18 cellular contexts compared by ENCODE assay signal in genomic region chr14:37375566-37375965, GRCh38.
DNase-seq lines count a peak whose midpoint lies in the region; TF ChIP-seq lines count a peak whose summit lies in the region.
"Had no signal": no experiment of that assay in that cellular context is flagged by ENCODE, and none has a peak within 500 bp of the region (broad histone marks: within the 10 kb centered on the region; RNA-seq: fewer than 3 reads in every experiment).

No MANE protein-coding gene starts in this region.

- no peaks in the 10 kb centered on the region for H3K79me1 ChIP-seq in trophoblast cell (ENCODE audit: low read length)

- H3K9me3 Mint-ChIP-seq in Caco-2 (ENCODE audit: unreplicated experiment) (peaks cover 14% of the 10 kb centered on the region), chondrocyte (ENCODE audit: low read depth) (peaks cover 7% of the 10 kb centered on the region), nephron progenitor cell (no peaks in the 10 kb centered on the region)

- H3K14ac ChIP-seq in trophoblast cell (ENCODE audit: low read length): no peak overlapping the region

- no peaks in the 10 kb centered on the region for H3K79me2 ChIP-seq in trophoblast cell (ENCODE audit: control insufficient read depth, insufficient read depth, low read length, poor library complexity)

- BruUV-seq in Caco-2 (replicated peaks; lab: Mats Ljungman, UMichigan): no TSS peak

- H3K23ac ChIP-seq in trophoblast cell (ENCODE audit: low read length): no peak overlapping the region

- no peak overlapping the region for H2AK5ac ChIP-seq in trophoblast cell (ENCODE audit: low read length)

- no peak overlapping the region for H2AFZ ChIP-seq in trophoblast cell (ENCODE audit: insufficient read depth, low read length, poor library complexity)

- H3K27me3 ChIP-seq in Caco-2 (replicated peaks; ENCODE audit: control insufficient read depth, insufficient read depth, low read length) (no peaks in the 10 kb centered on the region), trophoblast cell (ENCODE audit: insufficient read depth, low read length) (no peaks in the 10 kb centered on the region)
- H3K27me3 ChIP-seq: BE2C, BLaER1 had no signal

- CTCF ChIA-PET in Caco-2 (lab: Charles Lee): no interaction called here

- no peak for DNase-seq in Caco-2
- DNase-seq in chondrocyte (ENCODE audit: low spot score): no peak
- DNase-seq in nephron progenitor cell: no peak
- DNase-seq in posterior vena cava (ENCODE audit: low spot score): no peak
- DNase-seq in trophoblast cell: no peak
- DNase-seq: 8988T; ACHN; BE2C; C1 segment of cervical spinal cord; Calu3; CD4-positive, alpha-beta memory T cell; CD4-positive, CD25-positive, alpha-beta regulatory T cell; CD8-positive, alpha-beta memory T cell; COR-L47; DMS79 treated with DMSO at 0.1 percent for 48 hours; GF-D8 had no signal

- no peak overlapping the region for H3K18ac ChIP-seq in trophoblast cell (ENCODE audit: low read length)

- no peak overlapping the region for H4K12ac ChIP-seq in trophoblast cell (ENCODE audit: low read depth, low read length)

- no peak overlapping the region for H4K91ac ChIP-seq in trophoblast cell (ENCODE audit: low read depth, low read length)

- H3K36me3 Mint-ChIP-seq in Caco-2 (ENCODE audit: insufficient read depth, unreplicated experiment) (no peaks in the 10 kb centered on the region), chondrocyte (ENCODE audit: low read depth) (peaks cover 3% of the 10 kb centered on the region), nephron progenitor cell (ENCODE audit: low read depth) (peaks cover 12% of the 10 kb centered on the region)
- H3K36me3 Mint-ChIP-seq: CD14-positive monocyte; CD4-positive, alpha-beta memory T cell; CD4-positive, CD25-positive, alpha-beta regulatory T cell; CD8-positive, alpha-beta memory T cell had no signal

- H3K4me1 Mint-ChIP-seq in Caco-2 (ENCODE audit: low read depth, unreplicated experiment) (peaks cover 5% of the 10 kb centered on the region), chondrocyte (ENCODE audit: low read depth) (no peaks in the 10 kb centered on the region), nephron progenitor cell (no peaks in the 10 kb centered on the region)
- H3K4me1 Mint-ChIP-seq: CD14-positive monocyte; CD4-positive, alpha-beta memory T cell; CD4-positive, CD25-positive, alpha-beta regulatory T cell; CD8-positive, alpha-beta memory T cell had no signal

- no peak overlapping the region for H3K27ac ChIP-seq in trophoblast cell (ENCODE audit: low read depth, low read length)
- H3K27ac ChIP-seq: BLaER1 had no signal

- no peak overlapping the region for H3K9ac ChIP-seq in trophoblast cell (ENCODE audit: low read length)
- H3K9ac ChIP-seq: BLaER1 had no signal

- intact Hi-C loops in Caco-2 (cut with micrococcal nuclease; ENCODE audit: unreplicated experiment): no loop called here
- intact Hi-C loops in posterior vena cava (cut with DNase I): no loop called here

- H3K4me1 ChIP-seq in Caco-2 (no peaks in the 10 kb centered on the region), trophoblast cell (ENCODE audit: control insufficient read depth in 1 of 2, insufficient read depth in 2 of 2, low read length in 2 of 2) (no peaks in the 10 kb centered on the region)
- H3K4me1 ChIP-seq: BE2C, BLaER1 had no signal

- H3K4me2 ChIP-seq in trophoblast cell (ENCODE audit: low read length): no peak overlapping the region
- H3K4me2 ChIP-seq: BLaER1 had no signal

- H3K27ac Mint-ChIP-seq in Caco-2 (ENCODE audit: unreplicated experiment): peak overlapping the region; percentile 1
- H3K27ac Mint-ChIP-seq in chondrocyte (ENCODE audit: unreplicated experiment): peak overlapping the region; percentile 70
- peak overlapping the region; percentile 3 for H3K27ac Mint-ChIP-seq in nephron progenitor cell
- H3K27ac Mint-ChIP-seq: CD14-positive monocyte; CD4-positive, alpha-beta memory T cell; CD4-positive, CD25-positive, alpha-beta regulatory T cell; CD8-positive, alpha-beta memory T cell had no signal

- no peaks in the 10 kb centered on the region; the same call in 1 of the 2 replicates for H3K9me3 ChIP-seq in Caco-2
- no peaks in the 10 kb centered on the region for H3K9me3 ChIP-seq in trophoblast cell (ENCODE audit: insufficient read depth, low read depth, low read length)
- H3K9me3 ChIP-seq: BE2C, BLaER1 had no signal

- no peaks in the 10 kb centered on the region for H3K27me3 Mint-ChIP-seq in Caco-2 (ENCODE audit: insufficient read depth, unreplicated experiment)
- H3K27me3 Mint-ChIP-seq in chondrocyte (ENCODE audit: low read depth): no peaks in the 10 kb centered on the region
- peaks cover 2% of the 10 kb centered on the region for H3K27me3 Mint-ChIP-seq in nephron progenitor cell (ENCODE audit: low read depth, poor library complexity)
- H3K27me3 Mint-ChIP-seq: CD4-positive, alpha-beta memory T cell; CD4-positive, CD25-positive, alpha-beta regulatory T cell; CD8-positive, alpha-beta memory T cell had no signal

- no peak overlapping the region for H2BK12ac ChIP-seq in trophoblast cell (ENCODE audit: low read length)

- H3K4me3 ChIP-seq in Caco-2 (ENCODE audit: low read depth, low read length) (no peak overlapping the region), trophoblast cell (ENCODE audit: low read depth, low read length) (no peak overlapping the region)
- H3K4me3 ChIP-seq: BLaER1 had no signal

- POLR2A ChIA-PET in Caco-2 (lab: Charles Lee): no interaction called here

- TF ChIP-seq CTCF in Caco-2 (IDR thresholded peaks at IDR 0.05; ENCODE audit: insufficient read depth in 1 of 2, low read depth in 1 of 2, low read length in 1 of 2, severe bottlenecking in 1 of 2, unreplicated experiment in 1 of 2): no peak
- no peak for TF ChIP-seq CTCF in chondrocyte (IDR thresholded peaks at IDR 0.05)
- TF ChIP-seq CTCF in nephron progenitor cell (IDR thresholded peaks at IDR 0.05): no peak

- no peak overlapping the region for H3K4ac ChIP-seq in trophoblast cell (ENCODE audit: low read depth, low read length)

- no peak overlapping the region for H2BK5ac ChIP-seq in trophoblast cell (ENCODE audit: low read depth, low read length, poor library complexity)

- H3K36me3 ChIP-seq in Caco-2 (ENCODE audit: control insufficient read depth, insufficient read depth, low read length): no peaks in the 10 kb centered on the region
- H3K36me3 ChIP-seq in trophoblast cell (ENCODE audit: control insufficient read depth in 1 of 2, insufficient read depth in 2 of 2, low read length in 2 of 2): no peaks in the 10 kb centered on the region
- H3K36me3 ChIP-seq: BE2C, BLaER1 had no signal

- H2BK120ac ChIP-seq in trophoblast cell (ENCODE audit: insufficient read depth, low read length, poor library complexity): no peak overlapping the region

- H4K8ac ChIP-seq in trophoblast cell (ENCODE audit: low read depth, low read length): no peak overlapping the region

- H3K4me3 Mint-ChIP-seq in Caco-2 (ENCODE audit: unreplicated experiment) (no peak overlapping the region), chondrocyte (ENCODE audit: unreplicated experiment) (no peak overlapping the region), nephron progenitor cell (no peak overlapping the region)
- H3K4me3 Mint-ChIP-seq: CD14-positive monocyte; CD4-positive, alpha-beta memory T cell; CD4-positive, CD25-positive, alpha-beta regulatory T cell; CD8-positive, alpha-beta memory T cell had no signal

Comparison
In these comparisons a context has a peak if more than half of its experiments do, and no peak if none do; other contexts are left out.
1. H3K27ac Mint-ChIP-seq: peak in every context shown above with its lines; median percentile 70 in chondrocyte; 3 in nephron progenitor cell; 1 in Caco-2.